Comparison of ENCODE assay signal across 21 cellular contexts in genomic region chr2:36394804-36395203, GRCh38. TPM values are rescaled to one million over a fixed set of nuclear protein-coding genes. Genes with fewer than 3 reads are reported as not detected.
A peak's percentile ranks its signal among the peaks of the same experiment; 100 is the strongest.
DNase-seq lines count a peak whose midpoint lies in the region; ATAC-seq and TF ChIP-seq lines count a peak whose summit lies in the region.
"Had no signal": no experiment of that assay in that cellular context is flagged by ENCODE, and none has a peak within 500 bp of the region (broad histone marks: within the 10 kb centered on the region; RNA-seq: fewer than 3 reads in every experiment).

No MANE protein-coding gene starts in this region.

- intact Hi-C loops in vagina (cut with DNase I) = no loop called here

- TF ChIP-seq CTCF in brain microvascular endothelial cell (IDR thresholded peaks at IDR 0.05; ENCODE audit: low read depth, low read length, missing control alignments) = no peak
- TF ChIP-seq CTCF in mesothelial cell of epicardium (IDR thresholded peaks at IDR 0.05; ENCODE audit: unreplicated experiment) = no peak
- no peak for TF ChIP-seq CTCF in vagina (IDR thresholded peaks at IDR 0.05)

- no peaks in the 10 kb centered on the region for H3K36me3 Mint-ChIP-seq in mesothelial cell of epicardium
- H3K36me3 Mint-ChIP-seq: activated naive CD4-positive, alpha-beta T cell treated with anti-CD3 and anti-CD28 coated beads, Interleukin-2, amount 10 ng/mL, durations not matched to agents 7 days and 5 days had no signal

- no peaks in the 10 kb centered on the region for H3K27me3 ChIP-seq in brain microvascular endothelial cell (replicated peaks)
- no peaks in the 10 kb centered on the region for H3K27me3 ChIP-seq in vagina
- H3K27me3 ChIP-seq: BLaER1 treated with 17β-estradiol and CSF1 and Interleukin-3, amounts not matched to agents 10 nM and 100 nM; esophagus muscularis mucosa; upper lobe of right lung had no signal

- no peak for ATAC-seq in GM21528 (IDR thresholded peaks at IDR 0.05; ENCODE audit: low FRiP score, unreplicated experiment)
- ATAC-seq: activated CD8-positive, alpha-beta T cell treated with anti-CD3 and anti-CD28 coated beads for 36 hours; stimulated activated naive CD8-positive, alpha-beta T cell treated with anti-CD3 and anti-CD28 coated beads, Interleukin-15, amount 100 ng/mL, for 72 hours; upper lobe of right lung had no signal

- H3K4me3 Mint-ChIP-seq in mesothelial cell of epicardium = no peak overlapping the region
- H3K4me3 Mint-ChIP-seq: activated CD8-positive, alpha-beta T cell treated with anti-CD3 and anti-CD28 coated beads for 36 hours; activated naive CD4-positive, alpha-beta T cell treated with anti-CD3 and anti-CD28 coated beads, Interleukin-2, amount 10 ng/mL, durations not matched to agents 7 days and 5 days; neural crest cell; stimulated activated naive CD8-positive, alpha-beta T cell treated with anti-CD3 and anti-CD28 coated beads, Interleukin-15, amount 100 ng/mL, for 72 hours had no signal

- DNase-seq in NCI-H446 treated with DMSO at 0.1 percent for 48 hours (lab: John Stamatoyannopoulos, UW) = peak; percentile 10
- no peak for DNase-seq in NCI-H446 (lab: John Stamatoyannopoulos, UW)
- DNase-seq in brain microvascular endothelial cell = no peak
- DNase-seq in mesothelial cell of epicardium (ENCODE audit: low spot score in 2 of 2, unreplicated experiment in 2 of 2) = no peak
- no peak for DNase-seq in vagina (ENCODE audit: extremely low spot score in 2 of 2)
- no peak for DNase-seq in SIG-M5 (lab: John Stamatoyannopoulos, UW)
- DNase-seq in superior temporal gyrus (ENCODE audit: extremely low spot score) = no peak
- DNase-seq: activated CD4-positive, CD25-positive, alpha-beta regulatory T cell; activated CD8-positive, alpha-beta T cell treated with anti-CD3 and anti-CD28 coated beads for 36 hours; activated naive CD4-positive, alpha-beta T cell treated with anti-CD3 and anti-CD28 coated beads, Interleukin-2, amount 10 ng/mL, durations not matched to agents 7 days and 5 days; activated T-cell treated with anti-CD3 and anti-CD28 coated beads, Interleukin-2, amount 50 U/mL, for 1 hour; effector CD8-positive, alpha-beta T cell; NCI-H1694; PC-9; stimulated activated CD4-positive, alpha-beta T cell treated with anti-CD3 and anti-CD28 coated beads, Interleukin-4, amount 100 ng/mL, for 24 hours; stimulated activated naive CD8-positive, alpha-beta T cell treated with anti-CD3 and anti-CD28 coated beads, Interleukin-15, amount 100 ng/mL, for 72 hours; upper lobe of right lung had no signal

- in situ Hi-C loops in brain microvascular endothelial cell (cut with HindIII; ENCODE audit: low pct_ligation_motif_present, low sequenced_read_pairs) = no loop called here

- peak overlapping the region; percentile 6 for H3K4me3 ChIP-seq in brain microvascular endothelial cell (ENCODE audit: low read depth, low read length)
- H3K4me3 ChIP-seq in vagina = no peak overlapping the region
- H3K4me3 ChIP-seq: BLaER1 treated with 17β-estradiol and CSF1 and Interleukin-3, amounts not matched to agents 10 nM and 100 nM; esophagus muscularis mucosa; PC-9; upper lobe of right lung had no signal

- peak overlapping the region; percentile 7 for H3K27ac Mint-ChIP-seq in mesothelial cell of epicardium
- H3K27ac Mint-ChIP-seq: activated CD8-positive, alpha-beta T cell treated with anti-CD3 and anti-CD28 coated beads for 36 hours; activated naive CD4-positive, alpha-beta T cell treated with anti-CD3 and anti-CD28 coated beads, Interleukin-2, amount 10 ng/mL, durations not matched to agents 7 days and 5 days; stimulated activated naive CD8-positive, alpha-beta T cell treated with anti-CD3 and anti-CD28 coated beads, Interleukin-15, amount 100 ng/mL, for 72 hours had no signal

- H3K4me1 Mint-ChIP-seq in mesothelial cell of epicardium = peaks cover 14% of the 10 kb centered on the region
- H3K4me1 Mint-ChIP-seq: activated naive CD4-positive, alpha-beta T cell treated with anti-CD3 and anti-CD28 coated beads, Interleukin-2, amount 10 ng/mL, durations not matched to agents 7 days and 5 days; stimulated activated naive CD8-positive, alpha-beta T cell treated with anti-CD3 and anti-CD28 coated beads, Interleukin-15, amount 100 ng/mL, for 72 hours had no signal

- no peak for TF ChIP-seq POLR2A in vagina (IDR thresholded peaks at IDR 0.05)

- H3K36me3 ChIP-seq in brain microvascular endothelial cell (replicated peaks) = peaks cover 11% of the 10 kb centered on the region
- H3K36me3 ChIP-seq in vagina = no peaks in the 10 kb centered on the region

- H3K27ac ChIP-seq in brain microvascular endothelial cell = peak overlapping the region; percentile 31
- H3K27ac ChIP-seq in vagina = peak overlapping the region; percentile 43
- H3K27ac ChIP-seq: BLaER1 treated with 17β-estradiol and CSF1 and Interleukin-3, amounts not matched to agents 10 nM and 100 nM; PC-9; upper lobe of right lung had no signal

- H3K27me3 Mint-ChIP-seq in mesothelial cell of epicardium (ENCODE audit: low read depth) = no peaks in the 10 kb centered on the region
- H3K27me3 Mint-ChIP-seq: activated CD8-positive, alpha-beta T cell treated with anti-CD3 and anti-CD28 coated beads for 36 hours; stimulated activated naive CD8-positive, alpha-beta T cell treated with anti-CD3 and anti-CD28 coated beads, Interleukin-15, amount 100 ng/mL, for 72 hours had no signal

- peaks cover 20% of the 10 kb centered on the region for H3K4me1 ChIP-seq in vagina

- H3K9me3 ChIP-seq in vagina = no peaks in the 10 kb centered on the region
- H3K9me3 ChIP-seq: BLaER1 treated with 17β-estradiol and CSF1 and Interleukin-3, amounts not matched to agents 10 nM and 100 nM; esophagus muscularis mucosa; upper lobe of right lung had no signal

- no peaks in the 10 kb centered on the region for H3K9me3 Mint-ChIP-seq in mesothelial cell of epicardium
- H3K9me3 Mint-ChIP-seq: activated CD8-positive, alpha-beta T cell treated with anti-CD3 and anti-CD28 coated beads for 36 hours; activated naive CD4-positive, alpha-beta T cell treated with anti-CD3 and anti-CD28 coated beads, Interleukin-2, amount 10 ng/mL, durations not matched to agents 7 days and 5 days; neural crest cell; stimulated activated naive CD8-positive, alpha-beta T cell treated with anti-CD3 and anti-CD28 coated beads, Interleukin-15, amount 100 ng/mL, for 72 hours had no signal

RNA-seq across cellular contexts. Expression of gene CRIM1, which starts 39.2 kb away (rescaled TPM):
- total RNA-seq in mesothelial cell of epicardium = 58.3 to 69.7 TPM (median 61.8 TPM) in 3 replicates
- 60.4 TPM for total RNA-seq in vagina
